Comparison of ENCODE assay signal across 8 cellular contexts in genomic region chr20:23357767-23358562, GRCh38. TPM values are rescaled to one million over a fixed set of nuclear protein-coding genes. Genes with fewer than 3 reads are reported as not detected.
A peak's percentile ranks its signal among the peaks of the same experiment; 100 is the strongest.
DNase-seq lines count a peak whose midpoint lies in the region; ATAC-seq, FAIRE-seq and TF ChIP-seq lines count a peak whose summit lies in the region.

No MANE protein-coding gene starts in this region.

- peak overlapping the region; percentile 86 for H3K27ac ChIP-seq in astrocyte (ENCODE audit: low read depth, low read length)
- H3K27ac ChIP-seq in right cardiac atrium (ENCODE audit: low read length): peak overlapping the region; percentile 77
- peak overlapping the region; percentile 98 for H3K27ac ChIP-seq in psoas muscle

- H3K4me3 ChIP-seq in astrocyte (ENCODE audit: insufficient read depth, low read depth, low read length): peak overlapping the region; percentile 74
- peak overlapping the region; percentile 38 for H3K4me3 ChIP-seq in right cardiac atrium (ENCODE audit: low read length)
- H3K4me3 ChIP-seq in psoas muscle: peak overlapping the region; percentile 88

- H3K9me3 Mint-ChIP-seq in astrocyte (ENCODE audit: unreplicated experiment): no peaks in the 10 kb centered on the region

- peaks cover 17% of the 10 kb centered on the region for H4K20me1 ChIP-seq in astrocyte (ENCODE audit: insufficient read depth, low read length)

- H3K79me2 ChIP-seq in astrocyte (ENCODE audit: insufficient read depth, low read length): peaks cover 42% of the 10 kb centered on the region

- H3K27me3 Mint-ChIP-seq in astrocyte (ENCODE audit: low read depth, unreplicated experiment): no peaks in the 10 kb centered on the region

- TF ChIP-seq CTCF in astrocyte (IDR thresholded peaks at IDR 0.05; ENCODE audit: insufficient read depth, low read depth, low read length) (no peak), psoas muscle (IDR thresholded peaks at IDR 0.05) (no peak)

- H3K27ac Mint-ChIP-seq in astrocyte (ENCODE audit: unreplicated experiment): peak overlapping the region; percentile 87

- peak overlapping the region; percentile 85 for H3K9ac ChIP-seq in astrocyte (ENCODE audit: low read length)

- intact Hi-C loops in right cardiac atrium (cut with DNase I) (no loop called here), psoas muscle (cut with DNase I) (loop anchor here (1.0 to 10.0 kb wide), 3 partner anchors 57 to 284 kb away; no protein-coding TSS in a partner anchor)

- WGBS in right cardiac atrium: under 1% methylated on average over 71 of the region's 71 CpGs
- 0 to 1% (median 0%) methylated on average over 58 to 71 of the region's 71 CpGs for WGBS in psoas muscle, 3 donors

- peak overlapping the region; percentile 74 for H2AFZ ChIP-seq in astrocyte (ENCODE audit: low read depth, low read length)

- ATAC-seq in HG02973 (IDR thresholded peaks at IDR 0.05; ENCODE audit: unreplicated experiment): peak; percentile 66
- peak; percentile 89 to 91 for ATAC-seq in right cardiac atrium
- ATAC-seq in psoas muscle: peak; percentile 80 to 85 (median 82)

- H3K36me3 ChIP-seq in astrocyte (ENCODE audit: insufficient read depth, low read length) (peaks cover 13% of the 10 kb centered on the region), psoas muscle (ENCODE audit: insufficient read depth in 1 of 2, low read depth in 1 of 2) (peaks cover 9 to 18% of the 10 kb centered on the region in 2 donors)

- peak overlapping the region; percentile 89 for H3K4me2 ChIP-seq in astrocyte (ENCODE audit: low read length)

- H3K4me1 ChIP-seq in astrocyte (ENCODE audit: insufficient read depth, low read length) (peaks cover 17% of the 10 kb centered on the region), right cardiac atrium (ENCODE audit: control insufficient read depth, insufficient read depth, low read length) (no peaks in the 10 kb centered on the region), psoas muscle (peaks cover 26% of the 10 kb centered on the region)

- no peaks in the 10 kb centered on the region for H3K9me3 ChIP-seq in astrocyte (ENCODE audit: insufficient read depth, low read depth, low read length)
- no peaks in the 10 kb centered on the region for H3K9me3 ChIP-seq in right cardiac atrium (ENCODE audit: control insufficient read depth, low read length)
- no peaks in the 10 kb centered on the region for H3K9me3 ChIP-seq in psoas muscle

- DNase-seq in GM18507 (ENCODE audit: extremely low spot score, insufficient read length, low read depth): peak; percentile 84
- peak; percentile 100 for DNase-seq in NCI-H1930 (lab: John Stamatoyannopoulos, UW)
- peak; percentile 100 for DNase-seq in T-helper 22 cell (ENCODE audit: low read depth)
- DNase-seq in astrocyte (ENCODE audit: low read depth): peak; percentile 98
- peak; percentile 100 for DNase-seq in right cardiac atrium
- peak; percentile 100 for DNase-seq in psoas muscle
- peak; percentile 95 for DNase-seq in urothelium cell line (ENCODE audit: low spot score)

- peak; percentile 97 for FAIRE-seq in GM18507 (lab: Jason Lieb, UNC)
- FAIRE-seq in astrocyte (lab: Jason Lieb, UNC): no peak
- peak; percentile 23 for FAIRE-seq in urothelium cell line (lab: Jason Lieb, UNC)

- H3K4me1 Mint-ChIP-seq in astrocyte (ENCODE audit: low read depth, unreplicated experiment): peaks cover 5% of the 10 kb centered on the region

- H3K27me3 ChIP-seq in astrocyte (ENCODE audit: insufficient read depth, low read length) (no peaks in the 10 kb centered on the region), right cardiac atrium (ENCODE audit: control insufficient read depth, insufficient read depth) (no peaks in the 10 kb centered on the region), psoas muscle (ENCODE audit: insufficient read depth in 3 of 3, low read length in 2 of 3) (no peaks in the 10 kb centered on the region)

- peaks cover 8% of the 10 kb centered on the region for H3K36me3 Mint-ChIP-seq in astrocyte (ENCODE audit: low read depth, unreplicated experiment)

- peak overlapping the region; percentile 90 for H3K4me3 Mint-ChIP-seq in astrocyte (ENCODE audit: unreplicated experiment)

RNA-seq across cellular contexts. Expression of gene GZF1, which starts 4.0 kb away (rescaled TPM):
- 12.2 and 16.3 TPM in 2 replicates for total RNA-seq in astrocyte
- 10 to 100 TPM; 19.1 to 24.8 (median 21.1) TPM for total RNA-seq in right cardiac atrium
- 10.4 TPM for polyA plus RNA-seq in right cardiac atrium
- total RNA-seq in psoas muscle: 10 to 100 TPM in 3 of 4 donors, 1 to 10 TPM in 1; 9.7 to 20.7 (median 11.9) TPM
- polyA plus RNA-seq in psoas muscle: 10 to 100 TPM in 1 of 3 donors, 1 to 10 TPM in 2; 5.3 to 10.5 (median 6.8) TPM

RNA-seq across cellular contexts. Expression of gene NXT1, which starts 7.4 kb away (rescaled TPM):
- total RNA-seq in astrocyte: 17.9 and 19.3 TPM in 2 replicates
- 10 to 100 TPM in 1 of 4 donors, 1 to 10 TPM in 3; 7.4 to 16.9 (median 8.7) TPM for total RNA-seq in right cardiac atrium
- polyA plus RNA-seq in right cardiac atrium: 9.7 TPM
- 10 to 100 TPM in 3 of 4 donors, 1 to 10 TPM in 1; 6.7 to 18.9 (median 11.1) TPM for total RNA-seq in psoas muscle
- 10 to 100 TPM in 2 of 3 donors, 1 to 10 TPM in 1; 8.9 to 29.9 (median 11.4) TPM for polyA plus RNA-seq in psoas muscle

Comparison
In these comparisons a context has a peak if more than half of its experiments do, and no peak if none do; other contexts are left out.
1. Peak in every context shown above with its lines: DNase-seq, ATAC-seq, H3K4me3 ChIP-seq and H3K27ac ChIP-seq.
2. H3K4me3 ChIP-seq: peak in every context shown above with its lines; median percentile 88 in psoas muscle; 74 in astrocyte; 38 in right cardiac atrium.
3. intact Hi-C loops: an anchor here in psoas muscle (1.0 to 10.0 kb wide); none called in right cardiac atrium.